8 cellular contexts compared by ENCODE assay signal in genomic region chr22:42443240-42444059, GRCh38. TPM values are rescaled to one million over a fixed set of nuclear protein-coding genes. Genes with fewer than 3 reads are reported as not detected.
DNase-seq lines count a peak whose midpoint lies in the region; ATAC-seq and TF ChIP-seq lines count a peak whose summit lies in the region.

No MANE protein-coding gene starts in this region.

- peaks cover 3% of the 10 kb centered on the region for H3K27me3 ChIP-seq in H7 (ENCODE audit: control insufficient read depth, insufficient read depth, low read length)

- H3K27me3 Mint-ChIP-seq in WTC11 (ENCODE audit: low read depth): peaks cover 24% of the 10 kb centered on the region

- POLR2A ChIA-PET in WTC11 (lab: Charles Lee): interaction anchor here (0.5 kb wide), 1 partner anchor 67 kb away, joined by 6 read pairs; no protein-coding TSS in a partner anchor

- no peak for ATAC-seq in WTC11

- no peaks in the 10 kb centered on the region for H3K36me3 Mint-ChIP-seq in WTC11

- TF ChIP-seq CTCF in WTC11 (IDR thresholded peaks at IDR 0.05): no peak
- TF ChIP-seq CTCF in GM10266 (IDR thresholded peaks at IDR 0.05; ENCODE audit: control insufficient read depth, insufficient read depth, low read depth, missing control alignments): no peak

- peak overlapping the region; percentile 63 for H3K4me3 Mint-ChIP-seq in WTC11

- no peaks in the 10 kb centered on the region for H3K9me3 Mint-ChIP-seq in WTC11

- DNase-seq in H7: peak; percentile 9
- DNase-seq in WTC11 (ENCODE audit: low spot score): no peak
- DNase-seq in globus pallidus (ENCODE audit: low spot score): peak; percentile 12
- peak; percentile 55 for DNase-seq in stimulated activated CD4-positive, alpha-beta T cell treated with anti-CD3 and anti-CD28 coated beads, Interleukin-1b, Interleukin-23, amount 100 ng/mL, for 48 hours
- no peak for DNase-seq in central memory CD4-positive, alpha-beta T cell
- DNase-seq in NCI-H1092 treated with DMSO at 0.1 percent for 48 hours (lab: John Stamatoyannopoulos, UW): no peak
- DNase-seq in NCI-H748 (lab: John Stamatoyannopoulos, UW; ENCODE audit: unreplicated experiment): no peak
- no peak for DNase-seq in GM10266 (ENCODE audit: extremely low spot score)

- H3K4me1 Mint-ChIP-seq in WTC11: peaks cover 47% of the 10 kb centered on the region

- CTCF ChIA-PET in WTC11 (lab: Charles Lee): interaction anchor here (0.6 to 4.1 kb wide), 61 partner anchors 8 to 747 kb away, joined by 3 to 54 read pairs (median 6); partner anchors contain the start of genes CENPM, CYP2D6, NAGA and NDUFA6

- H3K36me3 ChIP-seq in H7 (replicated peaks; ENCODE audit: control insufficient read depth, insufficient read depth, low read length): no peaks in the 10 kb centered on the region

- H3K27ac Mint-ChIP-seq in WTC11: no peak overlapping the region

- H3K4me3 ChIP-seq in H7 (ENCODE audit: insufficient read depth, low read depth, low read length): peak overlapping the region; percentile 43

TF ChIP-seq in WTC11, 78 proteins besides CTCF, POLR2A, EP300 and RAD21:
- TF ChIP-seq TEAD1 (CRISPR knock-in tag; IDR thresholded peaks at IDR 0.05) (0 out of 2 replicates have a peak, but pooled peaks have one; percentile 26), E2F5 (CRISPR knock-in tag; IDR thresholded peaks at IDR 0.05) (no peak)

RNA-seq across cellular contexts. Expression of gene NFAM1, which starts 11.2 kb away (rescaled TPM):
- total RNA-seq in H7 (2014; rRNA removed; shearing (Covaris generic)): 0.48 and 0.69 TPM in 2 replicates
- total RNA-seq in WTC11 (2021): 0.92 to 1.6 TPM (median 1.2 TPM) in 3 replicates

Comparison
In these comparisons a context has a peak if more than half of its experiments do, and no peak if none do; other contexts are left out.
1. DNase-seq: peak in H7 (single experiment), globus pallidus (single experiment) and stimulated activated CD4-positive, alpha-beta T cell treated with anti-CD3 and anti-CD28 coated beads, Interleukin-1b, Interleukin-23, amount 100 ng/mL, for 48 hours (single experiment); none in WTC11 (single experiment), central memory CD4-positive, alpha-beta T cell (single experiment), NCI-H1092 treated with DMSO at 0.1 percent for 48 hours (single experiment), NCI-H748 (single experiment) and GM10266 (single experiment).